18 cellular contexts compared by ENCODE assay signal in genomic region chr3:13267348-13267659, GRCh38.
DNase-seq lines count a peak whose midpoint lies in the region; ATAC-seq and TF ChIP-seq lines count a peak whose summit lies in the region.
"Had no signal": no experiment of that assay in that cellular context is flagged by ENCODE, and none has a peak within 500 bp of the region (broad histone marks: within the 10 kb centered on the region; RNA-seq: fewer than 3 reads in every experiment).

No MANE protein-coding gene starts in this region.

- H3K27me3 ChIP-seq in BLaER1 (no peaks in the 10 kb centered on the region), WERI-Rb-1 (ENCODE audit: insufficient read depth, low read depth, severe bottlenecking) (no peaks in the 10 kb centered on the region), lower lobe of right lung (ENCODE audit: low read depth) (peaks cover 3% of the 10 kb centered on the region)

- no peaks in the 10 kb centered on the region for H4K20me1 ChIP-seq in BLaER1

- H3K9me3 ChIP-seq in BLaER1 (peaks cover 13% of the 10 kb centered on the region), WERI-Rb-1 (ENCODE audit: severe bottlenecking) (peaks cover 5% of the 10 kb centered on the region), lower lobe of right lung (peaks cover 8% of the 10 kb centered on the region)
- H3K9me3 ChIP-seq: Caco-2 had no signal

- H3K4me3 ChIP-seq in BLaER1 (no peak overlapping the region), WERI-Rb-1 (ENCODE audit: low read depth, low read length) (no peak overlapping the region), lower lobe of right lung (no peak overlapping the region)
- H3K4me3 ChIP-seq: A549 had no signal

- TF ChIP-seq CTCF in WERI-Rb-1 (IDR thresholded peaks at IDR 0.05; ENCODE audit: low read depth, low read length) (no peak), lower lobe of right lung (IDR thresholded peaks at IDR 0.05) (no peak)

- peaks cover 85% of the 10 kb centered on the region for H3K4me1 ChIP-seq in BLaER1
- H3K4me1 ChIP-seq in lower lobe of right lung, result no peaks in the 10 kb centered on the region
- H3K4me1 ChIP-seq: Caco-2 had no signal

- H3K27ac ChIP-seq in BLaER1, result no peak overlapping the region; the same call in 1 of the 2 replicates
- H3K27ac ChIP-seq in WERI-Rb-1, result peak overlapping the region; percentile 40; the same call in 1 of the 2 replicates
- no peak overlapping the region for H3K27ac ChIP-seq in lower lobe of right lung
- H3K27ac ChIP-seq: 22Rv1, A549, C4-2B had no signal

- intact Hi-C loops in lower lobe of right lung (cut with DNase I) (no loop called here), posterior vena cava (cut with DNase I) (no loop called here)

- ATAC-seq in lower lobe of right lung (no peak), GM18498 (IDR thresholded peaks at IDR 0.05; ENCODE audit: unreplicated experiment) (no peak)
- ATAC-seq: A549; CD8-positive, alpha-beta T cell had no signal

- no peak overlapping the region for H3K9ac ChIP-seq in BLaER1

- no peak for DNase-seq in WERI-Rb-1
- peak; percentile 3 for DNase-seq in lower lobe of right lung
- peak; percentile 11 for DNase-seq in posterior vena cava (ENCODE audit: low spot score)
- no peak for DNase-seq in HK-2 (ENCODE audit: unreplicated experiment)
- no peak for DNase-seq in pons (ENCODE audit: low spot score)
- no peak for DNase-seq in NCI-H1092 treated with DMSO at 0.1 percent for 48 hours (lab: John Stamatoyannopoulos, UW)
- DNase-seq: AML-193; Caco-2; Calu3; CD4-positive, alpha-beta T cell; CD8-positive, alpha-beta T cell; DMS79 treated with DMSO at 0.1 percent for 48 hours; GF-D8 had no signal

- H3K36me3 ChIP-seq in BLaER1 (no peaks in the 10 kb centered on the region), WERI-Rb-1 (peaks cover 10% of the 10 kb centered on the region), lower lobe of right lung (no peaks in the 10 kb centered on the region)

- H3K4me2 ChIP-seq in BLaER1, result peak overlapping the region; percentile 88
- H3K4me2 ChIP-seq: A549 had no signal

Comparison
In these comparisons a context has a peak if more than half of its experiments do, and no peak if none do; other contexts are left out.
1. DNase-seq: peak in lower lobe of right lung (single experiment) and posterior vena cava (single experiment); none in WERI-Rb-1 (single experiment), HK-2 (single experiment), pons (single experiment) and NCI-H1092 treated with DMSO at 0.1 percent for 48 hours (single experiment).